Comparison of ENCODE assay signal across 39 cellular contexts in the genomic region with DNA sequence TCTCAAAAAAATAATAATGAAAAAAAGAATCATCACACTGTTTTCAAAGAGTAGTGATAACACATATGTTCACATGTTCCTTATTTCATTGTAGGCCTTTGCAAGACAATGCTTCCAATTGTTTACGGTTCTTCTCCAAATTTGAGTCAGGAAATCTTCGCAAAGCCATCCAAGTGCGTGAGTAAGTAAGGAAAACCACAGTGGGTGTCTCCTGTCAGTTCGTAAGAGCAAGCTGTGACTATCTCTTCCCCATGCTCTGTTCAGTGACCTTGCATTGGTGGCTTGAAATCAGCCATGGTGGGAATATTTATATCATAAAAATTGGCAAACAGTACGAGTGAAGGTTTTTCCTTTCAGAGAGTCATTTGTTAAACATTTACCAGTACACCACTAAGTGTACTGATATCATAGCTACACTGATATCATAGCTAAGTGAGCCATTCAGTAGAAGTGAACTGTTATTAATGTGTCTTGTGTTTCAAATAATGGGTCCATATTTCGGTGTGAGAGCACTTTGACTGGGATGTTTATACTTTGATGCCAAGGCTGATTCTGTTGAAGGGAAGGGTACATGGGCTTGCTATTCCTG.
"Had no signal": no experiment of that assay in that cellular context is flagged by ENCODE, and none has a peak within 500 bp of the region (broad histone marks: within the 10 kb centered on the region; RNA-seq: fewer than 3 reads in every experiment).

No MANE protein-coding gene starts in this region.

- DNase-seq: activated B cell treated with CpG ODN at 0.5 μM for 24 hours; activated CD4-positive, alpha-beta T cell treated with anti-CD3 and anti-CD28 coated beads for 48 hours; activated CD4-positive, alpha-beta T cell treated with anti-CD3 and anti-CD28 coated beads, Interleukin-2, amount 50 U/mL, for 1 hour; activated CD4-positive, alpha-beta T cell treated with anti-CD3 and anti-CD28 coated beads, Interleukin-2, amount 50 U/mL, for 48 hours; activated CD8-positive, alpha-beta memory T cell treated with anti-CD3 and anti-CD28 coated beads for 24 hours; activated CD8-positive, alpha-beta T cell treated with anti-CD3 and anti-CD28 coated beads for 36 hours; activated effector memory CD4-positive, alpha-beta T cell treated with Interleukin-2 at 50 U/mL for 16 hours; activated gamma-delta T cell treated with Interleukin-2 at 50 U/mL for 16 hours; activated naive CD4-positive, alpha-beta T cell treated with anti-CD3 and anti-CD28 coated beads, Interleukin-2, amount 50 U/mL, for 16 hours; activated naive CD4-positive, alpha-beta T cell treated with Interleukin-2 at 50 U/mL for 16 hours; activated naive CD8-positive, alpha-beta T cell treated with anti-CD3 and anti-CD28 coated beads for 36 hours; activated naive CD8-positive, alpha-beta T cell treated with anti-CD3 and anti-CD28 coated beads, Interleukin-2, amount 50 U/mL, for 24 hours; activated T-cell treated with anti-CD3 and anti-CD28 coated beads, Interleukin-2, amount 50 U/mL, for 4 hours; adrenal gland; amygdala; aorta; central memory CD4-positive, alpha-beta T cell; cerebellar nuclear complex; dorsolateral prefrontal cortex; effector memory CD4-positive, alpha-beta T cell; endodermal cell; erythroblast; gastrocnemius medialis; glutamatergic neuron; heart left ventricle; T-helper 1 cell; T-helper 17 cell; T1000; WERI-Rb-1 had no signal

- H3K36me3 Mint-ChIP-seq: activated naive CD8-positive, alpha-beta T cell treated with anti-CD3 and anti-CD28 coated beads for 36 hours; brain had no signal

- H3K27ac Mint-ChIP-seq: activated B cell treated with CpG ODN at 0.5 μM for 24 hours; activated CD8-positive, alpha-beta T cell treated with anti-CD3 and anti-CD28 coated beads for 36 hours; activated naive CD8-positive, alpha-beta T cell treated with anti-CD3 and anti-CD28 coated beads for 36 hours; activated naive CD8-positive, alpha-beta T cell treated with anti-CD3 and anti-CD28 coated beads, Interleukin-2, amount 50 U/mL, for 24 hours; activated T-helper 17 cell treated with anti-CD3 and anti-CD28 coated beads, Interleukin-2, amount 50 U/mL, for 72 hours; brain; dendritic cell treated with granulocyte-macrophage colony-stimulating factor and Interleukin-4, amounts not matched to agents 40 ng/mL and 50 ng/mL, for 4 days; endodermal cell; T-helper 17 cell; T-helper 2 cell treated with Interferon-gamma antibody and Interleukin-4, amounts not matched to agents 5 μg/mL and 100 μg/mL, for 36 hours had no signal

- H3K9me3 Mint-ChIP-seq: activated B cell treated with CpG ODN at 0.5 μM for 24 hours; activated CD8-positive, alpha-beta T cell treated with anti-CD3 and anti-CD28 coated beads for 36 hours; activated naive CD8-positive, alpha-beta T cell treated with anti-CD3 and anti-CD28 coated beads for 36 hours; activated naive CD8-positive, alpha-beta T cell treated with anti-CD3 and anti-CD28 coated beads, Interleukin-2, amount 50 U/mL, for 24 hours; activated T-cell treated with anti-CD3 and anti-CD28 coated beads, Interleukin-2, amount 50 U/mL, for 4 hours; activated T-helper 17 cell treated with anti-CD3 and anti-CD28 coated beads, Interleukin-2, amount 50 U/mL, for 72 hours; brain; dendritic cell treated with granulocyte-macrophage colony-stimulating factor and Interleukin-4, amounts not matched to agents 40 ng/mL and 50 ng/mL, for 4 days; endodermal cell; T-helper 2 cell treated with Interferon-gamma antibody and Interleukin-4, amounts not matched to agents 5 μg/mL and 100 μg/mL, for 36 hours had no signal

- H3K27ac ChIP-seq: adrenal gland, breast epithelium, cardiac muscle cell, coronary artery, dorsolateral prefrontal cortex, esophagus muscularis mucosa, foreskin keratinocyte, gastrocnemius medialis, heart left ventricle, WERI-Rb-1 had no signal

- ATAC-seq: activated CD4-positive, CD25-positive, alpha-beta regulatory T cell treated with anti-CD3 and anti-CD28 coated beads, Interleukin-2, amount 50 U/mL, for 24 hours; activated CD8-positive, alpha-beta T cell treated with anti-CD3 and anti-CD28 coated beads for 36 hours; activated naive CD8-positive, alpha-beta T cell treated with anti-CD3 and anti-CD28 coated beads, Interleukin-2, amount 50 U/mL, for 24 hours; activated T-cell treated with anti-CD3 and anti-CD28 coated beads, Interleukin-2, amount 50 U/mL, for 4 hours; activated T-helper 17 cell treated with anti-CD3 and anti-CD28 coated beads, Interleukin-2, amount 50 U/mL, for 72 hours; gastrocnemius medialis; heart left ventricle; T-helper 17 cell had no signal
